ENCODE assay signal across 8 cellular contexts in genomic region chr10:110501142-110501937, GRCh38. TPM values are rescaled to one million over a fixed set of nuclear protein-coding genes. Genes with fewer than 3 reads are reported as not detected.
A peak's percentile ranks its signal among the peaks of the same experiment; 100 is the strongest.
DNase-seq lines count a peak whose midpoint lies in the region; ATAC-seq, FAIRE-seq and TF ChIP-seq lines count a peak whose summit lies in the region.

No MANE protein-coding gene starts in this region.

- peak overlapping the region; percentile 91 for H3K4me2 ChIP-seq in endothelial cell of umbilical vein (ENCODE audit: insufficient read depth, low read length)

- dilution Hi-C loops in endothelial cell of umbilical vein (cut with MboI; ENCODE audit: extremely low pct_ligation_motif_present, low sequenced_read_pairs): no loop called here

- no peaks in the 10 kb centered on the region for H3K9me3 Mint-ChIP-seq in activated CD8-positive, alpha-beta T cell treated with anti-CD3 and anti-CD28 coated beads, Interleukin-2, amount 10 ng/mL, durations not matched to agents 7 days and 5 days (ENCODE audit: insufficient read depth)
- H3K9me3 Mint-ChIP-seq in naive thymus-derived CD8-positive, alpha-beta T cell: no peaks in the 10 kb centered on the region

- CTCF ChIA-PET in activated CD8-positive, alpha-beta T cell treated with anti-CD3 and anti-CD28 coated beads, Interleukin-2, amount 10 ng/mL, durations not matched to agents 7 days and 5 days (lab: Charles Lee): interaction anchor here (0.7 to 8.1 kb wide), 8 partner anchors 10 to 196 kb away, joined by 3 to 85 read pairs (median 4); partner anchors contain the start of gene SMNDC1
- CTCF ChIA-PET in endothelial cell of umbilical vein (lab: Charles Lee): interaction anchor here (0.6 to 16.9 kb wide), 17 partner anchors 8 to 527 kb away, joined by 3 to 268 read pairs (median 4); partner anchors contain the start of gene SMNDC1

- TF ChIP-seq CTCF in NB4 (IDR thresholded peaks at IDR 0.05; ENCODE audit: low read depth, low read length) (no peak), endothelial cell of umbilical vein (IDR thresholded peaks at IDR 0.05; ENCODE audit: extremely low read depth in 1 of 2, insufficient read depth in 1 of 2, low read depth in 1 of 2, low read length in 2 of 2) (no peak)

- BruUV-seq in endothelial cell of umbilical vein (replicated peaks; lab: Mats Ljungman, UMichigan): no TSS peak

- POLR2A ChIA-PET in activated CD8-positive, alpha-beta T cell treated with anti-CD3 and anti-CD28 coated beads, Interleukin-2, amount 10 ng/mL, durations not matched to agents 7 days and 5 days (lab: Charles Lee): interaction anchor here (0.7 to 1.3 kb wide), 6 partner anchors 28 to 195 kb away, joined by 3 to 8 read pairs (median 4); no protein-coding TSS in a partner anchor
- POLR2A ChIA-PET in endothelial cell of umbilical vein (lab: Charles Lee): interaction anchor here (0.9 to 1.5 kb wide), 4 partner anchors 11 to 148 kb away, joined by 3 to 6 read pairs (median 4); no protein-coding TSS in a partner anchor
- POLR2A ChIA-PET in naive thymus-derived CD8-positive, alpha-beta T cell (lab: Charles Lee): no interaction called here

- DNase-seq in Ammon's horn (ENCODE audit: low spot score): peak; percentile 84
- peak; percentile 88 for DNase-seq in NB4 (ENCODE audit: low read depth)
- peak; percentile 82 for DNase-seq in activated CD8-positive, alpha-beta T cell treated with anti-CD3 and anti-CD28 coated beads, Interleukin-2, amount 10 ng/mL, durations not matched to agents 7 days and 5 days
- DNase-seq in endothelial cell of umbilical vein (ENCODE audit: low read depth, low spot score): peak; percentile 92
- DNase-seq in middle frontal gyrus (ENCODE audit: extremely low spot score, low spot score): peak; percentile 41
- DNase-seq in stimulated activated naive CD8-positive, alpha-beta T cell treated with anti-CD3 and anti-CD28 coated beads, Interleukin-15, Interleukin-2, amounts not matched to agents 100 U/mL and 50 U/mL, for 24 hours: peak; percentile 70
- DNase-seq in naive thymus-derived CD8-positive, alpha-beta T cell: no peak

- H3K9ac ChIP-seq in endothelial cell of umbilical vein (replicated peaks; ENCODE audit: extremely low read depth, insufficient read depth, low read length): peak overlapping the region; percentile 96

- H3K4me1 Mint-ChIP-seq in activated CD8-positive, alpha-beta T cell treated with anti-CD3 and anti-CD28 coated beads, Interleukin-2, amount 10 ng/mL, durations not matched to agents 7 days and 5 days (ENCODE audit: low read depth): peaks cover 86% of the 10 kb centered on the region
- peaks cover 19 to 87% (median 64%) of the 10 kb centered on the region in 4 donors for H3K4me1 Mint-ChIP-seq in naive thymus-derived CD8-positive, alpha-beta T cell

- no peaks in the 10 kb centered on the region for H3K36me3 ChIP-seq in endothelial cell of umbilical vein (ENCODE audit: control insufficient read depth in 2 of 2, extremely low read depth in 1 of 2, insufficient read depth in 2 of 2, low read length in 2 of 2)

- H3K27ac Mint-ChIP-seq in activated CD8-positive, alpha-beta T cell treated with anti-CD3 and anti-CD28 coated beads, Interleukin-2, amount 10 ng/mL, durations not matched to agents 7 days and 5 days: peak overlapping the region; percentile 89
- peak overlapping the region in 2 of 10 donors; percentile 50 to 74 for H3K27ac Mint-ChIP-seq in naive thymus-derived CD8-positive, alpha-beta T cell

- H3K27ac ChIP-seq in endothelial cell of umbilical vein (ENCODE audit: insufficient read depth, low read depth, low read length): peak overlapping the region; percentile 92

- H3K4me3 Mint-ChIP-seq in activated CD8-positive, alpha-beta T cell treated with anti-CD3 and anti-CD28 coated beads, Interleukin-2, amount 10 ng/mL, durations not matched to agents 7 days and 5 days: peak overlapping the region; percentile 97
- peak overlapping the region in 3 of 10 donors; percentile 38 to 93 (median 52) for H3K4me3 Mint-ChIP-seq in naive thymus-derived CD8-positive, alpha-beta T cell

- H3K9me1 ChIP-seq in endothelial cell of umbilical vein (replicated peaks; ENCODE audit: control insufficient read depth, extremely low read depth, insufficient read depth, low read length): no peaks in the 10 kb centered on the region

- intact Hi-C loops in endothelial cell of umbilical vein (cut with micrococcal nuclease): loop anchor here (1.0 to 5.0 kb wide), 3 partner anchors 27 to 416 kb away; partner anchors contain the start of genes BBIP1 and SHOC2

- H4K20me1 ChIP-seq in endothelial cell of umbilical vein (replicated peaks; ENCODE audit: control insufficient read depth, extremely low read depth, insufficient read depth, low read length): no peaks in the 10 kb centered on the region

- no peaks in the 10 kb centered on the region for H3K27me3 ChIP-seq in endothelial cell of umbilical vein (ENCODE audit: control insufficient read depth in 2 of 2, insufficient read depth in 2 of 2, low read length in 2 of 2)

- peak; percentile 23 for ATAC-seq in GM18909 (IDR thresholded peaks at IDR 0.05; ENCODE audit: poor library complexity, unreplicated experiment)
- ATAC-seq in activated CD8-positive, alpha-beta T cell treated with anti-CD3 and anti-CD28 coated beads, Interleukin-2, amount 10 ng/mL, durations not matched to agents 7 days and 5 days: no peak
- ATAC-seq in stimulated activated naive CD8-positive, alpha-beta T cell treated with anti-CD3 and anti-CD28 coated beads, Interleukin-15, Interleukin-2, amounts not matched to agents 100 U/mL and 50 U/mL, for 24 hours: no peak
- ATAC-seq in naive thymus-derived CD8-positive, alpha-beta T cell: no peak

- H3K9me3 ChIP-seq in endothelial cell of umbilical vein (replicated peaks; ENCODE audit: control insufficient read depth, insufficient read depth, low read length): no peaks in the 10 kb centered on the region

- peaks cover 80% of the 10 kb centered on the region for H3K79me2 ChIP-seq in endothelial cell of umbilical vein (ENCODE audit: control insufficient read depth, insufficient read depth, low read length)

- no peak for TF ChIP-seq POLR2A in NB4 (IDR thresholded peaks at IDR 0.05; ENCODE audit: extremely low read depth, insufficient read length)
- no peak for TF ChIP-seq POLR2A in endothelial cell of umbilical vein (IDR thresholded peaks at IDR 0.05; ENCODE audit: low read depth, low read length)

- H3K36me3 Mint-ChIP-seq in activated CD8-positive, alpha-beta T cell treated with anti-CD3 and anti-CD28 coated beads, Interleukin-2, amount 10 ng/mL, durations not matched to agents 7 days and 5 days (ENCODE audit: low read depth): peaks cover 63% of the 10 kb centered on the region
- H3K36me3 Mint-ChIP-seq in naive thymus-derived CD8-positive, alpha-beta T cell: no peaks in the 10 kb centered on the region

- no peak overlapping the region for H3K4me3 ChIP-seq in NB4 (ENCODE audit: low read depth, low read length)
- H3K4me3 ChIP-seq in endothelial cell of umbilical vein (replicated peaks in 1 of 3; ENCODE audit: insufficient read depth in 1 of 3, low read depth in 1 of 3, low read length in 3 of 3): peak overlapping the region in 1 of 3 experiments; percentile 14

- no peak overlapping the region for H2AFZ ChIP-seq in endothelial cell of umbilical vein (ENCODE audit: low read depth, low read length)

- FAIRE-seq in endothelial cell of umbilical vein (lab: Jason Lieb, UNC): peak; percentile 92

- H3K27me3 Mint-ChIP-seq in activated CD8-positive, alpha-beta T cell treated with anti-CD3 and anti-CD28 coated beads, Interleukin-2, amount 10 ng/mL, durations not matched to agents 7 days and 5 days (ENCODE audit: low read depth): no peaks in the 10 kb centered on the region
- peaks cover 0 to 28% (median 10%) of the 10 kb centered on the region in 5 donors for H3K27me3 Mint-ChIP-seq in naive thymus-derived CD8-positive, alpha-beta T cell

- H3K4me1 ChIP-seq in endothelial cell of umbilical vein (ENCODE audit: control insufficient read depth, extremely low read depth, insufficient read depth, low read length): peaks cover 75% of the 10 kb centered on the region

TF ChIP-seq in endothelial cell of umbilical vein, 7 proteins besides CTCF, POLR2A, EP300 and RAD21:
- peak; percentile 95 for TF ChIP-seq FOS (IDR thresholded peaks at IDR 0.05; ENCODE audit: borderline replicate concordance, insufficient read depth, low read length)
- TF ChIP-seq JUN (IDR thresholded peaks at IDR 0.05; ENCODE audit: borderline replicate concordance, insufficient read depth, insufficient read length, low read depth): peak; percentile 95
- TF ChIP-seq GATA2 (IDR thresholded peaks at IDR 0.05; ENCODE audit: insufficient read depth, insufficient read length, low read depth, low read length): peak; percentile 16
- peak; percentile 60 for TF ChIP-seq POLR2AphosphoS5 (IDR thresholded peaks at IDR 0.05; ENCODE audit: insufficient read depth, low read depth, low read length)
- TF ChIP-seq EZH2 (IDR thresholded peaks at IDR 0.05; ENCODE audit: borderline replicate concordance, low read depth, low read length, severe bottlenecking): no peak
- TF ChIP-seq MYC (IDR thresholded peaks at IDR 0.05; ENCODE audit: low read depth, low read length): peak; percentile 20
- TF ChIP-seq MAX (IDR thresholded peaks at IDR 0.05; ENCODE audit: insufficient read depth, insufficient read length): no peak

RNA-seq across cellular contexts. Expression of gene DUSP5, which starts 3.6 kb away (rescaled TPM):
- 10 to 100 TPM; 26.8 to 27.8 TPM for total RNA-seq in activated CD8-positive, alpha-beta T cell treated with anti-CD3 and anti-CD28 coated beads, Interleukin-2, amount 10 ng/mL, durations not matched to agents 7 days and 5 days
- total RNA-seq in endothelial cell of umbilical vein: 12.2 and 12.6 TPM in 2 replicates
- polyA plus RNA-seq in endothelial cell of umbilical vein: 17.5 and 25.2 TPM in 2 replicates
- polyA plus RNA-seq in endothelial cell of umbilical vein (2011; cell fraction: cytosol; rRNA removed): 24.1 and 27.8 TPM in 2 replicates
- polyA plus RNA-seq in endothelial cell of umbilical vein (2011; cell fraction: nucleus; rRNA removed): 49.2 and 70.2 TPM in 2 replicates
- 16.4 and 20.9 TPM in 2 replicates for polyA plus RNA-seq in endothelial cell of umbilical vein (2012)
- 29.2 and 38.4 TPM in 2 replicates for polyA minus RNA-seq in endothelial cell of umbilical vein
- 32.1 TPM for polyA minus RNA-seq in endothelial cell of umbilical vein (2011; cell fraction: cytosol; rRNA and poly(A)+ RNA removed)
- polyA minus RNA-seq in endothelial cell of umbilical vein (2011; cell fraction: nucleus; rRNA and poly(A)+ RNA removed): 53.7 and 58.1 TPM in 2 replicates
- 1 to 10 TPM; 1.1 to 1.2 TPM for total RNA-seq in naive thymus-derived CD8-positive, alpha-beta T cell
- 1 to 10 TPM in 1 of 3 donors, under 1 TPM in 2; 0.13 to 2.7 (median 0.44) TPM for polyA plus RNA-seq in naive thymus-derived CD8-positive, alpha-beta T cell

Comparison
In these comparisons a context has a peak if more than half of its experiments do, and no peak if none do; other contexts are left out.
1. DNase-seq: peak in Ammon's horn (single experiment), NB4 (single experiment), activated CD8-positive, alpha-beta T cell treated with anti-CD3 and anti-CD28 coated beads, Interleukin-2, amount 10 ng/mL, durations not matched to agents 7 days and 5 days (single experiment), endothelial cell of umbilical vein (single experiment), middle frontal gyrus (single experiment) and stimulated activated naive CD8-positive, alpha-beta T cell treated with anti-CD3 and anti-CD28 coated beads, Interleukin-15, Interleukin-2, amounts not matched to agents 100 U/mL and 50 U/mL, for 24 hours (single experiment); none in naive thymus-derived CD8-positive, alpha-beta T cell (0 of 10).